Comparison of ENCODE assay signal across 10 cellular contexts in genomic region chr17:75345514-75346167, GRCh38. TPM values are rescaled to one million over a fixed set of nuclear protein-coding genes. Genes with fewer than 3 reads are reported as not detected.
DNase-seq lines count a peak whose midpoint lies in the region; ATAC-seq, FAIRE-seq and TF ChIP-seq lines count a peak whose summit lies in the region.
"Had no signal": no experiment of that assay in that cellular context is flagged by ENCODE, and none has a peak within 500 bp of the region (broad histone marks: within the 10 kb centered on the region; RNA-seq: fewer than 3 reads in every experiment).

No MANE protein-coding gene starts in this region.

- H3K79me2 ChIP-seq in GM23338 (replicated peaks; ENCODE audit: insufficient read depth) (peaks cover 76% of the 10 kb centered on the region), GM12878 (ENCODE audit: control insufficient read depth, insufficient read depth, low read length) (peaks cover 94% of the 10 kb centered on the region)

- H3K4me2 ChIP-seq in GM23338, result peak overlapping the region; percentile 92
- peak overlapping the region; percentile 74 for H3K4me2 ChIP-seq in GM12878 (ENCODE audit: control insufficient read depth, insufficient read depth)

- TF ChIP-seq EP300 in GM12878 (IDR thresholded peaks at IDR 0.05; ENCODE audit: borderline replicate concordance in 1 of 2, control insufficient read depth in 1 of 2, low read depth in 2 of 2, low read length in 2 of 2), result peak; percentile 34 to 65; a peak in 1 of 4 replicates

- in situ Hi-C loops in GM12878 (cut with MboI), result no loop called here

- CTCF ChIA-PET in GM12878 (lab: Yijun Ruan, JAX), result interaction anchor here (0.8 to 15.4 kb wide), 16 partner anchors 9 to 108 kb away, joined by 3 to 182 read pairs (median 6); partner anchors contain the start of genes MIF4GD and SLC25A19

- H3K9ac ChIP-seq in GM12878 (ENCODE audit: control insufficient read depth, insufficient read depth, low read length), result peak overlapping the region; percentile 61

- peaks cover 17% of the 10 kb centered on the region for H3F3A ChIP-seq in GM23338 (replicated peaks; ENCODE audit: low read depth)

- no peaks in the 10 kb centered on the region for H3K9me3 ChIP-seq in GM12878 (replicated peaks; ENCODE audit: control insufficient read depth, insufficient read depth, low read length)
- H3K9me3 ChIP-seq in thymus (ENCODE audit: control insufficient read depth), result no peaks in the 10 kb centered on the region
- H3K9me3 ChIP-seq: heart right ventricle had no signal

- H3K9me2 ChIP-seq in GM23338 (ENCODE audit: insufficient read depth), result no peaks in the 10 kb centered on the region

- under 1% methylated on average over 8 of the region's 8 CpGs for WGBS in GM12878 (ENCODE audit: insufficient coverage, insufficient replicate concordance, low lambda C conversion rate, missing lambda C conversion rate)
- WGBS in thymus, result 2% methylated on average over 8 of the region's 8 CpGs

- H3K27me3 Mint-ChIP-seq in GM23338 (ENCODE audit: insufficient read depth, low read depth, poor library complexity), result peaks cover 3% of the 10 kb centered on the region

- H3K4me1 ChIP-seq in GM23338 (ENCODE audit: insufficient read depth) (peaks cover 74% of the 10 kb centered on the region), GM12878 (ENCODE audit: control insufficient read depth, insufficient read depth, low read length) (peaks cover 68% of the 10 kb centered on the region), thymus (ENCODE audit: control insufficient read depth, insufficient read depth, low read length) (peaks cover 72% of the 10 kb centered on the region)

- H3K9me3 Mint-ChIP-seq in GM23338, result no peaks in the 10 kb centered on the region

- peak overlapping the region; percentile 91 for H3K27ac Mint-ChIP-seq in GM23338

- no peaks in the 10 kb centered on the region for H3K36me3 Mint-ChIP-seq in GM23338 (ENCODE audit: low read depth)

- no peaks in the 10 kb centered on the region; the same call in 1 of the 2 replicates for H4K20me1 ChIP-seq in GM23338 (replicated peaks; ENCODE audit: insufficient read depth)
- H4K20me1 ChIP-seq in GM12878 (ENCODE audit: control insufficient read depth, insufficient read depth), result peaks cover 7% of the 10 kb centered on the region

- TF ChIP-seq POLR2A in GM12878 (IDR thresholded peaks at IDR 0.05; ENCODE audit: low read depth, low read length), result no peak

- RAD21 ChIA-PET in GM12878 (lab: Charles Lee; ENCODE audit: unreplicated experiment), result interaction anchor here (0.7 to 6.3 kb wide), 21 partner anchors 9 to 236 kb away, joined by 3 to 75 read pairs (median 13); partner anchors contain the start of genes ARMC7, GRB2, MIF4GD and SLC25A19

- intact Hi-C loops in GM12878 (cut with micrococcal nuclease; ENCODE audit: unreplicated experiment), result loop anchor here (2.0 kb wide), 1 partner anchor 15 kb away; no protein-coding TSS in a partner anchor

- TF ChIP-seq CTCF in GM23338 (conservative IDR thresholded peaks at IDR 0.05; ENCODE audit: low read depth in 2 of 2) (no peak), GM12878 (IDR thresholded peaks at IDR 0.05 in 2 of 3, conservative IDR thresholded peaks at IDR 0.05 in 1 of 3; ENCODE audit: control insufficient read depth in 2 of 3, extremely low read depth in 1 of 3, insufficient read depth in 1 of 3, low read depth in 3 of 3, low read length in 3 of 3) (no peak)

- 0 out of 2 replicates have a peak, but pooled peaks have one; percentile 25 for TF ChIP-seq RAD21 in GM12878 (IDR thresholded peaks at IDR 0.05; ENCODE audit: insufficient read depth, low read depth, low read length)

- no peaks in the 10 kb centered on the region for H3K27me3 ChIP-seq in GM23338 (ENCODE audit: insufficient read depth)
- H3K27me3 ChIP-seq in GM12878 (replicated peaks in 1 of 2; ENCODE audit: control insufficient read depth in 2 of 2, insufficient read depth in 2 of 2, low read length in 1 of 2), result no peaks in the 10 kb centered on the region
- H3K27me3 ChIP-seq in thymus (ENCODE audit: control insufficient read depth, insufficient read depth), result no peaks in the 10 kb centered on the region
- H3K27me3 ChIP-seq: heart right ventricle had no signal

- H3K36me3 ChIP-seq in GM23338 (ENCODE audit: insufficient read depth), result no peaks in the 10 kb centered on the region
- H3K36me3 ChIP-seq in GM12878 (ENCODE audit: control insufficient read depth in 2 of 2, insufficient read depth in 2 of 2, low read length in 1 of 2), result peaks cover 1 to 5% of the 10 kb centered on the region in 2 experiments; a peak in 3 of 4 replicates
- no peaks in the 10 kb centered on the region for H3K36me3 ChIP-seq in thymus (ENCODE audit: control insufficient read depth, insufficient read depth)

- no TSS peak for BruUV-seq in GM12878 (replicated peaks; lab: Mats Ljungman, UMichigan)

- SMC1A ChIA-PET in GM12878 (lab: Charles Lee; ENCODE audit: uncharacterized antibody, unreplicated experiment), result interaction anchor here (0.6 to 10.6 kb wide), 19 partner anchors 9 to 311 kb away, joined by 3 to 125 read pairs (median 10); partner anchors contain the start of genes GRB2 and SLC25A19

- peak overlapping the region; percentile 99 for H3K27ac ChIP-seq in GM23338 (ENCODE audit: low read depth)
- peak overlapping the region; percentile 85 for H3K27ac ChIP-seq in GM12878 (ENCODE audit: control insufficient read depth, insufficient read depth)
- H3K27ac ChIP-seq in thymus (ENCODE audit: low read depth), result peak overlapping the region; percentile 92
- H3K27ac ChIP-seq: SK-N-MC had no signal

- H3K4me3 Mint-ChIP-seq in GM23338, result peak overlapping the region; percentile 69

- H2AFZ ChIP-seq in GM23338 (no peak overlapping the region), GM12878 (ENCODE audit: control insufficient read depth, low read depth, low read length) (no peak overlapping the region; the same call in 1 of the 2 replicates)

- FAIRE-seq in GM12878 (lab: Jason Lieb, UNC), result peak; percentile 78
- no peak for FAIRE-seq in frontal cortex (lab: Jason Lieb, UNC)

- peak; percentile 71 for DNase-seq in GM23338 (ENCODE audit: low spot score)
- DNase-seq in NCI-H69 (lab: John Stamatoyannopoulos, UW), result peak; percentile 25
- peak; percentile 91 for DNase-seq in GM12878 (ENCODE audit: low read depth, low spot score)
- DNase-seq in superior temporal gyrus (ENCODE audit: extremely low spot score), result no peak
- no peak for DNase-seq in frontal cortex (ENCODE audit: low spot score in 2 of 2)
- DNase-seq in NCI-H2227 treated with DMSO at 0.1 percent for 48 hours (lab: John Stamatoyannopoulos, UW), result no peak
- DNase-seq: heart right ventricle had no signal

- POLR2A ChIA-PET in GM12878 (lab: Charles Lee), result interaction anchor here (0.5 to 5.7 kb wide), 22 partner anchors 8 to 427 kb away, joined by 3 to 64 read pairs (median 7); partner anchors contain the start of genes GRB2 and SLC25A19

- ATAC-seq in GM18517 (IDR thresholded peaks at IDR 0.05; ENCODE audit: unreplicated experiment) (peak; percentile 64), GM23338 (peak; percentile 31), GM12878 (peak; percentile 79)

- peak overlapping the region; percentile 58 for H3K4me3 ChIP-seq in GM23338
- H3K4me3 ChIP-seq in GM12878, result peak overlapping the region; percentile 62
- peak overlapping the region; percentile 34 for H3K4me3 ChIP-seq in thymus (ENCODE audit: low read length)
- H3K4me3 ChIP-seq: SK-N-MC had no signal

- peaks cover 71% of the 10 kb centered on the region for H3K4me1 Mint-ChIP-seq in GM23338

TF ChIP-seq in GM12878, 131 proteins besides CTCF, POLR2A, EP300 and RAD21 (continues in another document):
- no peak for TF ChIP-seq JUND (IDR thresholded peaks at IDR 0.05; ENCODE audit: low read depth, low read length)

RNA-seq across cellular contexts. Expression of gene SLC25A19, which starts 56.4 kb away (rescaled TPM):
- total RNA-seq in GM23338 (2014; rRNA removed; shearing (Covaris generic)), result 16.3 and 22.4 TPM in 2 replicates
- polyA plus RNA-seq in GM23338 (2016; fragmentation: Nextera tagmentation; extraction: Ambion mirVana), result 17.9 and 19.4 TPM in 2 replicates
- total RNA-seq in GM12878 (2013; cell fraction: nucleolus; rRNA removed), result 89.0 and 97.1 TPM in 2 replicates
- 55.6 and 58.3 TPM in 2 replicates for total RNA-seq in GM12878 (2014; rRNA removed)
- 39.7 and 49.1 TPM in 2 replicates for total RNA-seq in GM12878 (2014; rRNA removed; fragmentation: Illumina TruSeq; extraction: Trizol)
- 59.6 and 60.6 TPM in 2 replicates for total RNA-seq in GM12878 (2021)
- polyA plus RNA-seq in GM12878 (2011; ENCODE audit: low read depth), result 19.4 TPM
- polyA plus RNA-seq in GM12878 (2011; rRNA removed), result 28.3 and 39.2 TPM in 2 replicates
- 62.0 and 77.9 TPM in 2 replicates for polyA plus RNA-seq in GM12878 (2011; cell fraction: cytosol; rRNA removed)
- polyA plus RNA-seq in GM12878 (2011; cell fraction: nucleus; rRNA removed), result 63.2 and 65.7 TPM in 2 replicates
- polyA plus RNA-seq in GM12878 (2012), result 31.7 and 40.1 TPM in 2 replicates
- polyA plus RNA-seq in GM12878 (2014; fragmentation: Illumina TruSeq; extraction: Trizol), result 24.1 and 45.5 TPM in 2 replicates
- 10 to 100 TPM; 32.9 to 43.1 TPM for polyA plus RNA-seq in GM12878 (2014; fragmentation: Nextera tagmentation; extraction: Ambion mirVana)
- polyA plus RNA-seq in GM12878 (2014; rRNA removed), result 68.5 and 69.4 TPM in 2 replicates
- polyA plus RNA-seq in GM12878 (2016; fragmentation: Nextera tagmentation; extraction: Ambion mirVana), result 10 to 100 TPM; 77.0 to 91.6 TPM
- 27.9 and 43.7 TPM in 2 replicates for polyA minus RNA-seq in GM12878 (2011; rRNA and poly(A)+ RNA removed)
- 16.3 and 17.8 TPM in 2 replicates for polyA minus RNA-seq in GM12878 (2011; cell fraction: cytosol; rRNA and poly(A)+ RNA removed)
- polyA minus RNA-seq in GM12878 (2011; cell fraction: nucleus; rRNA and poly(A)+ RNA removed), result 19.6 and 37.5 TPM in 2 replicates
- polyA plus RNA-seq in thymus, result 18.3 TPM
- total RNA-seq in frontal cortex, result 6.9 TPM

RNA-seq across cellular contexts. Expression of gene GRB2, which starts 59.8 kb away (rescaled TPM):
- 112 and 121 TPM in 2 replicates for total RNA-seq in GM23338 (2014; rRNA removed; shearing (Covaris generic))
- 89.0 and 99.9 TPM in 2 replicates for polyA plus RNA-seq in GM23338 (2016; fragmentation: Nextera tagmentation; extraction: Ambion mirVana)
- total RNA-seq in GM12878 (2013; cell fraction: nucleolus; rRNA removed), result 189 and 244 TPM in 2 replicates
- total RNA-seq in GM12878 (2014; rRNA removed), result 161 and 168 TPM in 2 replicates
- total RNA-seq in GM12878 (2014; rRNA removed; fragmentation: Illumina TruSeq; extraction: Trizol), result 113 and 118 TPM in 2 replicates
- 207 and 214 TPM in 2 replicates for total RNA-seq in GM12878 (2021)
- polyA plus RNA-seq in GM12878 (2011; ENCODE audit: low read depth), result 75.8 TPM
- polyA plus RNA-seq in GM12878 (2011; rRNA removed), result 133 and 196 TPM in 2 replicates
- polyA plus RNA-seq in GM12878 (2011; cell fraction: cytosol; rRNA removed), result 121 and 130 TPM in 2 replicates
- polyA plus RNA-seq in GM12878 (2011; cell fraction: nucleus; rRNA removed), result 40.5 and 43.7 TPM in 2 replicates
- polyA plus RNA-seq in GM12878 (2012), result 118 and 123 TPM in 2 replicates
- polyA plus RNA-seq in GM12878 (2014; fragmentation: Illumina TruSeq; extraction: Trizol), result 141 and 201 TPM in 2 replicates
- 100 to 1,000 TPM; 113 to 152 TPM for polyA plus RNA-seq in GM12878 (2014; fragmentation: Nextera tagmentation; extraction: Ambion mirVana)
- 164 and 180 TPM in 2 replicates for polyA plus RNA-seq in GM12878 (2014; rRNA removed)
- 100 to 1,000 TPM; 263 to 268 TPM for polyA plus RNA-seq in GM12878 (2016; fragmentation: Nextera tagmentation; extraction: Ambion mirVana)
- 52.6 and 94.4 TPM in 2 replicates for polyA minus RNA-seq in GM12878 (2011; rRNA and poly(A)+ RNA removed)
- 19.2 and 20.6 TPM in 2 replicates for polyA minus RNA-seq in GM12878 (2011; cell fraction: cytosol; rRNA and poly(A)+ RNA removed)
- polyA minus RNA-seq in GM12878 (2011; cell fraction: nucleus; rRNA and poly(A)+ RNA removed), result 31.8 and 65.3 TPM in 2 replicates
- polyA plus RNA-seq in thymus, result 65.1 TPM
- total RNA-seq in frontal cortex, result 159 TPM

Comparison
In these comparisons a context has a peak if more than half of its experiments do, and no peak if none do; other contexts are left out.
1. DNase-seq: peak in GM23338 (single experiment), NCI-H69 (single experiment) and GM12878 (single experiment); none in superior temporal gyrus (single experiment), frontal cortex (0 of 2) and NCI-H2227 treated with DMSO at 0.1 percent for 48 hours (single experiment).
2. Peak in every context shown above with its lines, with median percentiles within 50 percentile points of each other: ATAC-seq, H3K27ac ChIP-seq and H3K4me3 ChIP-seq.